In the genomic region with DNA sequence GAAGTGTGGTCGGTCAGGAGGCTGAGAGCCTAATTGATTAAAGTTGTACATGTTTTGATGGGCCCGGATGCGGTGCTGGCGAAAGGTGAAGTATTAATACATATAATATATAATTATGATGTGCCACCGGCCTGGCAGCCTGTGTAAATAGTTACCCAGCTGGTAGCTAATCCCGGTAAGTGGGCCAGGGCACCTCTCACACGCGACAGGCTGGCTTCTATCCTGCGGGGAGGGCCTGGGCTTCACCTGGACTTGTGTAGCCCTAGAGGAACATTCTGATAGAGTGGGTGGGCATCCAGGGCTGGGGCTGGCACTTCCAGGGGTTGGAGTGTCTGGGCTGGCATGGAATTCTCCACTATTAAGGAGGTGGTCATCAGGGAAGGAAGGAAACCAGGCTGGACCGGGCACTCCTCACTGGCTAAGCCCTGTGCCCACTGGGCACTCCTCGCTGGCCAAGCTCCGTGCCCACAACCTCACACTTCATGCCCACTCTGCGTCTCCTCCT, we compare ENCODE assay signal across 15 cellular contexts.
DNase-seq lines count a peak whose midpoint lies in the region.
"Had no signal": no experiment of that assay in that cellular context is flagged by ENCODE, and none has a peak within 500 bp of the region (broad histone marks: within the 10 kb centered on the region; RNA-seq: fewer than 3 reads in every experiment).

No MANE protein-coding gene starts in this region.

- DNase-seq in COLO668 (lab: John Stamatoyannopoulos, UW; ENCODE audit: unreplicated experiment) (peak; percentile 66), DMS53 (lab: John Stamatoyannopoulos, UW) (peak; percentile 90), NCI-H2196 (lab: John Stamatoyannopoulos, UW; ENCODE audit: unreplicated experiment) (peak; percentile 68), SHP77 treated with DMSO at 0.1 percent for 48 hours (lab: John Stamatoyannopoulos, UW) (peak; percentile 73), NCI-H146 treated with DMSO at 0.1 percent for 48 hours (lab: John Stamatoyannopoulos, UW; ENCODE audit: unreplicated experiment) (no peak), DMS 273 (lab: John Stamatoyannopoulos, UW; ENCODE audit: unreplicated experiment) (no peak), T1000 (lab: John Stamatoyannopoulos, UW) (no peak)
- no peak for DNase-seq in activated T-cell treated with anti-CD3 and anti-CD28 coated beads, Interleukin-2, amount 50 U/mL, for 48 hours
- DNase-seq: AML-193, Calu3, EL, HCEC 1CT, NCI-H526, Right ventricle myocardium superior, T-helper 2 cell had no signal

Comparison
In these comparisons a context has a peak if more than half of its experiments do, and no peak if none do; other contexts are left out.
1. DNase-seq: peak in COLO668 (single experiment), DMS53 (single experiment), NCI-H2196 (single experiment) and SHP77 treated with DMSO at 0.1 percent for 48 hours (single experiment); none in NCI-H146 treated with DMSO at 0.1 percent for 48 hours (single experiment), activated T-cell treated with anti-CD3 and anti-CD28 coated beads, Interleukin-2, amount 50 U/mL, for 48 hours (0 of 2), DMS 273 (single experiment) and T1000 (single experiment).